Comparison of ENCODE assay signal across 8 cellular contexts in the genomic region with DNA sequence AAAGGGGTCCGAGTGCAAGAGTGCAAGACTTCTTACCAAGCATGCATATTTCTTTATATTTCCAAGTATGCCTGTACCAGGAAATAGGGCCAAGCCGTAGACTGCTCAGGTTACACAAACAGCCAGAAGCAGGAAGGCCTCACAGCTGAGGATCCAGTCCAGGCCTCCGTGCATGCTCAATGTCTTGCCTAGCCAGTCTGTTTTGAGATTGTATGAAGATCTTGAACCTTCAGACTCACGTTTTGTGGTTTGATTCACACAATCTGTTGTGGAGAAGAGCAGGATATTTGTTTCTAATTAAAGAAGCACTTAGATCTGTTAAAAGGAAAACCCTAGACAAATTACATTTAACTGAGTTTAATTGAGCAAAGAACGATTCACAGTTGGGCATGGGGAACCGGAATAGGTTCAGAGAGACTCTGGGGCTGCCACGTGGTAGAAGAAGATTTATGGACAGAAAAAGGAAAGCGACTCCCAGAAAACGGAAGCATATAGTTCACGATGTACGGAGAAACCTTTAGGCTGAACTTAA. TPM values are rescaled to one million over a fixed set of nuclear protein-coding genes. Genes with fewer than 3 reads are reported as not detected.
DNase-seq lines count a peak whose midpoint lies in the region; ATAC-seq and TF ChIP-seq lines count a peak whose summit lies in the region.

No MANE protein-coding gene starts in this region.

- no peaks in the 10 kb centered on the region for H3K36me3 ChIP-seq in ovary

- H3K4me1 ChIP-seq in foreskin keratinocyte (peaks cover 9% of the 10 kb centered on the region), ovary (ENCODE audit: insufficient read depth) (peaks cover 2% of the 10 kb centered on the region)

- H3K27ac Mint-ChIP-seq in activated T-cell treated with anti-CD3 and anti-CD28 coated beads, Interleukin-2, amount 50 U/mL, for 24 hours = peak overlapping the region; percentile 79
- no peak overlapping the region for H3K27ac Mint-ChIP-seq in activated CD4-positive, alpha-beta memory T cell treated with anti-CD3 and anti-CD28 coated beads for 36 hours

- H3K9me3 ChIP-seq in ovary = no peaks in the 10 kb centered on the region

- H3K4me1 Mint-ChIP-seq in activated T-cell treated with anti-CD3 and anti-CD28 coated beads, Interleukin-2, amount 50 U/mL, for 24 hours (ENCODE audit: low read depth) = peaks cover 20% of the 10 kb centered on the region
- H3K4me1 Mint-ChIP-seq in activated CD4-positive, alpha-beta memory T cell treated with anti-CD3 and anti-CD28 coated beads for 36 hours (ENCODE audit: low read depth) = peaks cover 15% of the 10 kb centered on the region

- POLR2A ChIA-PET in activated CD4-positive, alpha-beta memory T cell treated with anti-CD3 and anti-CD28 coated beads for 36 hours (lab: Charles Lee) = interaction anchor here (1.4 kb wide), 1 partner anchor 9 kb away, joined by 6 read pairs; no protein-coding TSS in a partner anchor

- H3K27me3 ChIP-seq in foreskin keratinocyte (no peaks in the 10 kb centered on the region), ovary (no peaks in the 10 kb centered on the region)

- H3K27me3 Mint-ChIP-seq in activated T-cell treated with anti-CD3 and anti-CD28 coated beads, Interleukin-2, amount 50 U/mL, for 24 hours = no peaks in the 10 kb centered on the region
- H3K27me3 Mint-ChIP-seq in activated CD4-positive, alpha-beta memory T cell treated with anti-CD3 and anti-CD28 coated beads for 36 hours = no peaks in the 10 kb centered on the region

- 29 to 40% (median 33%) methylated on average over 11 of the region's 11 CpGs for WGBS in ovary, 3 donors

- peak overlapping the region; percentile 79 for H3K4me3 Mint-ChIP-seq in activated T-cell treated with anti-CD3 and anti-CD28 coated beads, Interleukin-2, amount 50 U/mL, for 24 hours
- H3K4me3 Mint-ChIP-seq in activated CD4-positive, alpha-beta memory T cell treated with anti-CD3 and anti-CD28 coated beads for 36 hours = peak overlapping the region; percentile 80

- intact Hi-C loops in activated CD4-positive, alpha-beta memory T cell treated with anti-CD3 and anti-CD28 coated beads for 36 hours (cut with micrococcal nuclease) = no loop called here
- intact Hi-C loops in ovary (cut with DNase I) = loop anchor here in 2 of 4 donors (10.0 kb wide), 2 partner anchors 58 to 588 kb away; no protein-coding TSS in a partner anchor

- no peak for DNase-seq in activated T-cell treated with anti-CD3 and anti-CD28 coated beads, Interleukin-2, amount 50 U/mL, for 24 hours
- DNase-seq in activated T-cell treated with anti-CD3 and anti-CD28 coated beads for 4 hours (no peak), NCI-H1436 treated with DMSO at 0.1 percent for 48 hours (lab: John Stamatoyannopoulos, UW) (peak; percentile 46), foreskin keratinocyte (peak in 1 of 2 donors; percentile 60), ovary (peak in 3 of 5 donors; percentile 48 to 52 (median 52))
- DNase-seq in activated CD4-positive, alpha-beta memory T cell treated with anti-CD3 and anti-CD28 coated beads for 36 hours = no peak

- no peak for TF ChIP-seq CTCF in foreskin keratinocyte (conservative IDR thresholded peaks at IDR 0.05)
- TF ChIP-seq CTCF in ovary (IDR thresholded peaks at IDR 0.05) = no peak

- TF ChIP-seq EP300 in ovary (IDR thresholded peaks at IDR 0.05) = no peak

- no peaks in the 10 kb centered on the region for H3K9me3 Mint-ChIP-seq in activated T-cell treated with anti-CD3 and anti-CD28 coated beads, Interleukin-2, amount 50 U/mL, for 24 hours
- no peaks in the 10 kb centered on the region for H3K9me3 Mint-ChIP-seq in activated CD4-positive, alpha-beta memory T cell treated with anti-CD3 and anti-CD28 coated beads for 36 hours

- CTCF ChIA-PET in activated CD4-positive, alpha-beta memory T cell treated with anti-CD3 and anti-CD28 coated beads for 36 hours (lab: Charles Lee) = interaction anchor here (0.9 to 4.1 kb wide), 5 partner anchors 10 to 113 kb away, joined by 3 to 23 read pairs (median 6); no protein-coding TSS in a partner anchor

- H3K4me3 ChIP-seq in ovary = peak overlapping the region; percentile 38

- ATAC-seq in foreskin keratinocyte = peak; percentile 78
- no peak for ATAC-seq in GM18498 (IDR thresholded peaks at IDR 0.05; ENCODE audit: unreplicated experiment)
- no peak for ATAC-seq in HG02938 (IDR thresholded peaks at IDR 0.05; ENCODE audit: unreplicated experiment)

- H3K27ac ChIP-seq in foreskin keratinocyte = peak overlapping the region; percentile 80
- peak overlapping the region in 1 of 2 donors; percentile 66 for H3K27ac ChIP-seq in ovary

- no peaks in the 10 kb centered on the region for H3K36me3 Mint-ChIP-seq in activated T-cell treated with anti-CD3 and anti-CD28 coated beads, Interleukin-2, amount 50 U/mL, for 24 hours (ENCODE audit: low read depth)
- H3K36me3 Mint-ChIP-seq in activated CD4-positive, alpha-beta memory T cell treated with anti-CD3 and anti-CD28 coated beads for 36 hours = no peaks in the 10 kb centered on the region

- TF ChIP-seq POLR2A in ovary (IDR thresholded peaks at IDR 0.05) = no peak

RNA-seq across cellular contexts. Expression of gene MGST2, which starts 1.2 kb away (rescaled TPM):
- total RNA-seq in activated CD4-positive, alpha-beta memory T cell treated with anti-CD3 and anti-CD28 coated beads for 36 hours = 10 to 100 TPM in 1 of 2 experiments, 1 to 10 TPM in 1; 8.7 to 10.1 TPM
- total RNA-seq in foreskin keratinocyte (34.7 and 35.6 TPM in 2 replicates), ovary (10 to 100 TPM; 14.5 to 64.9 (median 28.1) TPM)
- polyA plus RNA-seq in foreskin keratinocyte (49.9 and 52.1 TPM in 2 replicates), ovary (10 to 100 TPM; 46.0 to 76.5 TPM)

Comparison
In these comparisons a context has a peak if more than half of its experiments do, and no peak if none do; other contexts are left out.
1. DNase-seq: peak in NCI-H1436 treated with DMSO at 0.1 percent for 48 hours (single experiment) and ovary (3 of 5); none in activated T-cell treated with anti-CD3 and anti-CD28 coated beads, Interleukin-2, amount 50 U/mL, for 24 hours (single experiment), activated T-cell treated with anti-CD3 and anti-CD28 coated beads for 4 hours (single experiment) and activated CD4-positive, alpha-beta memory T cell treated with anti-CD3 and anti-CD28 coated beads for 36 hours (single experiment).